Comparison of ENCODE assay signal across 13 cellular contexts in genomic region chr5:31944683-31945445, GRCh38.
DNase-seq lines count a peak whose midpoint lies in the region; ATAC-seq lines count a peak whose summit lies in the region.
"Had no signal": no experiment of that assay in that cellular context is flagged by ENCODE, and none has a peak within 500 bp of the region (broad histone marks: within the 10 kb centered on the region; RNA-seq: fewer than 3 reads in every experiment).

No MANE protein-coding gene starts in this region.

- H3K23ac ChIP-seq in neuronal stem cell (ENCODE audit: low read depth, low read length, poor library complexity), result peak overlapping the region; percentile 25

- H4K91ac ChIP-seq in neuronal stem cell (ENCODE audit: low read depth, low read length, poor library complexity), result no peak overlapping the region

- no peak overlapping the region for H2AFZ ChIP-seq in neuronal stem cell (ENCODE audit: low read length)

- H3K4me2 ChIP-seq in neuronal stem cell (ENCODE audit: insufficient read depth, low read length, poor library complexity, severe bottlenecking), result no peak overlapping the region

- H3K4me1 ChIP-seq in neuronal stem cell (ENCODE audit: control insufficient read depth in 2 of 2, insufficient read depth in 1 of 2, low read depth in 1 of 2, low read length in 2 of 2), result no peaks in the 10 kb centered on the region

- no peak overlapping the region for H4K8ac ChIP-seq in neuronal stem cell (ENCODE audit: low read depth, low read length)

- ATAC-seq in GM19397 (IDR thresholded peaks at IDR 0.05; ENCODE audit: unreplicated experiment), result no peak

- H3K18ac ChIP-seq in neuronal stem cell (ENCODE audit: low read length), result peak overlapping the region; percentile 32

- H2BK5ac ChIP-seq in neuronal stem cell (ENCODE audit: low read length), result no peak overlapping the region

- H2BK12ac ChIP-seq in neuronal stem cell (ENCODE audit: low read length), result no peak overlapping the region

- H3K79me1 ChIP-seq in neuronal stem cell (ENCODE audit: low read depth, low read length), result no peaks in the 10 kb centered on the region

- H2BK120ac ChIP-seq in neuronal stem cell (ENCODE audit: low read depth, low read length), result no peak overlapping the region

- peak; percentile 89 for DNase-seq in DMS 273 (lab: John Stamatoyannopoulos, UW; ENCODE audit: unreplicated experiment)
- peak; percentile 91 to 98 for DNase-seq in NCI-H2081 (lab: John Stamatoyannopoulos, UW)
- DNase-seq in SW480 (ENCODE audit: low spot score), result peak; percentile 31
- no peak for DNase-seq in neuronal stem cell (ENCODE audit: low spot score)
- no peak for DNase-seq in stimulated activated CD4-positive, alpha-beta T cell treated with anti-CD3 and anti-CD28 coated beads, Interleukin-4, amount 100 ng/mL, for 4 hours
- no peak for DNase-seq in activated CD4-positive, alpha-beta T cell treated with anti-CD3 and anti-CD28 coated beads, Interleukin-2, amount 50 U/mL, for 4 hours
- DNase-seq: central memory CD4-positive, alpha-beta T cell; MG63; NK-92 treated with Interleukin-12 subunit alpha and Interleukin-12 subunit beta, amount 100 ng/mL, for 24 hours; Right ventricle myocardium superior; stimulated activated CD4-positive, alpha-beta T cell treated with anti-CD3 and anti-CD28 coated beads, Interleukin-1b, Interleukin-23, amount 100 ng/mL, for 48 hours; stimulated activated CD8-positive, alpha-beta memory T cell treated with anti-CD3 and anti-CD28 coated beads, Interleukin-4, amount 100 ng/mL, for 48 hours had no signal

- no peak overlapping the region for H3K9ac ChIP-seq in neuronal stem cell (ENCODE audit: low read depth, low read length, poor library complexity)

- no peak overlapping the region for H3K4me3 ChIP-seq in neuronal stem cell (ENCODE audit: low read length in 2 of 2)
- H3K4me3 ChIP-seq: MG63 had no signal

- H2AK5ac ChIP-seq in neuronal stem cell (ENCODE audit: low read depth, low read length), result no peak overlapping the region

- H3K14ac ChIP-seq in neuronal stem cell (ENCODE audit: low read length), result no peak overlapping the region

- no peak overlapping the region for H3K4ac ChIP-seq in neuronal stem cell (ENCODE audit: low read length)

- H3K27me3 ChIP-seq in neuronal stem cell (ENCODE audit: control insufficient read depth in 3 of 3, insufficient read depth in 3 of 3, low read depth in 1 of 3, low read length in 3 of 3), result no peaks in the 10 kb centered on the region
- H3K27me3 ChIP-seq: MG63 had no signal

- no peak overlapping the region for H3K27ac ChIP-seq in neuronal stem cell (replicated peaks; ENCODE audit: low read length)

- H3K36me3 ChIP-seq in neuronal stem cell (replicated peaks in 1 of 2; ENCODE audit: control insufficient read depth in 2 of 2, insufficient read depth in 2 of 2, low read length in 2 of 2), result no peaks in the 10 kb centered on the region
- H3K36me3 ChIP-seq: MG63 had no signal

- peaks cover 0 to 5% of the 10 kb centered on the region in 2 donors for H3K9me3 ChIP-seq in neuronal stem cell (replicated peaks in 1 of 2; ENCODE audit: control insufficient read depth in 2 of 2, insufficient read depth in 1 of 2, low read depth in 1 of 2, low read length in 2 of 2)
- H3K9me3 ChIP-seq: MG63 had no signal

- no peak overlapping the region for H2BK15ac ChIP-seq in neuronal stem cell (ENCODE audit: low read length)

- WGBS in neuronal stem cell (ENCODE audit: extremely low coverage in 2 of 2, insufficient read length in 2 of 2, insufficient replicate concordance in 1 of 2), 2 donors, result no CpG with 5 or more reads among the region's 13 CpGs

Comparison
In these comparisons a context has a peak if more than half of its experiments do, and no peak if none do; other contexts are left out.
1. DNase-seq: peak in DMS 273 (single experiment), NCI-H2081 (2 of 2) and SW480 (single experiment); none in neuronal stem cell (single experiment), stimulated activated CD4-positive, alpha-beta T cell treated with anti-CD3 and anti-CD28 coated beads, Interleukin-4, amount 100 ng/mL, for 4 hours (0 of 2) and activated CD4-positive, alpha-beta T cell treated with anti-CD3 and anti-CD28 coated beads, Interleukin-2, amount 50 U/mL, for 4 hours (0 of 2).